Comparison of ENCODE assay signal across 13 cellular contexts in genomic region chr10:71962915-71963314, GRCh38. TPM values are rescaled to one million over a fixed set of nuclear protein-coding genes. Genes with fewer than 3 reads are reported as not detected.
A peak's percentile ranks its signal among the peaks of the same experiment; 100 is the strongest.
DNase-seq lines count a peak whose midpoint lies in the region; ATAC-seq and TF ChIP-seq lines count a peak whose summit lies in the region.
"Had no signal": no experiment of that assay in that cellular context is flagged by ENCODE, and none has a peak within 500 bp of the region (broad histone marks: within the 10 kb centered on the region; RNA-seq: fewer than 3 reads in every experiment).

No MANE protein-coding gene starts in this region.

- no peak overlapping the region for H2AK5ac ChIP-seq in mesendoderm (ENCODE audit: low read length)

- H2BK120ac ChIP-seq in mesendoderm (ENCODE audit: low read depth, low read length) = no peak overlapping the region

- H3K79me1 ChIP-seq in mesendoderm (ENCODE audit: low read length) = peaks cover 11% of the 10 kb centered on the region

- 53 to 66% (median 58%) methylated on average over 6 of the region's 6 CpGs for WGBS in heart left ventricle, 4 donors
- WGBS in mesendoderm (ENCODE audit: extremely low coverage, insufficient coverage, low lambda C conversion rate) = no CpG with 5 or more reads among the region's 6 CpGs

- H3K9ac ChIP-seq in mesendoderm (ENCODE audit: low read length) = no peak overlapping the region

- H3K9me3 Mint-ChIP-seq in nephron (no peaks in the 10 kb centered on the region), type B pancreatic cell (peaks cover 9% of the 10 kb centered on the region)

- H2BK15ac ChIP-seq in mesendoderm (replicated peaks; ENCODE audit: low read depth) = no peak overlapping the region

- H3K36me3 Mint-ChIP-seq in nephron (ENCODE audit: low read depth) (no peaks in the 10 kb centered on the region), type B pancreatic cell (no peaks in the 10 kb centered on the region)

- intact Hi-C loops in heart left ventricle (cut with DNase I) (loop anchor here in 3 of 10 donors (5.0 kb wide), 4 partner anchors 34 to 374 kb away; partner anchors contain the start of genes ANAPC16 (in 1 of the 3) and ASCC1 (in 1 of the 3)), cardiac septum (cut with DNase I) (loop anchor here (5.0 kb wide), 1 partner anchor 34 kb away; no protein-coding TSS in a partner anchor)

- DNase-seq in heart left ventricle = no peak
- no peak for DNase-seq in cardiac septum (ENCODE audit: low spot score)
- DNase-seq in type B pancreatic cell (ENCODE audit: extremely low spot score, unreplicated experiment) = no peak
- DNase-seq in KG1 (lab: John Stamatoyannopoulos, UW) = no peak
- DNase-seq in mesendoderm = no peak
- DNase-seq: activated CD4-positive, alpha-beta T cell treated with anti-CD3 and anti-CD28 coated beads for 1 hour; adrenal gland; NCI-H446; posterior cingulate gyrus; SJCRH30 had no signal

- peaks cover 8 to 40% (median 28%) of the 10 kb centered on the region in 12 donors for H3K4me1 ChIP-seq in heart left ventricle
- H3K4me1 ChIP-seq in mesendoderm (ENCODE audit: control insufficient read depth, low read depth, low read length) = peaks cover 7% of the 10 kb centered on the region

- TF ChIP-seq POLR2A in heart left ventricle (IDR thresholded peaks at IDR 0.05) = no peak

- H3K27ac ChIP-seq in heart left ventricle = peak overlapping the region; percentile 91 to 99 (median 98)
- peak overlapping the region; percentile 97 for H3K27ac ChIP-seq in cingulate gyrus (ENCODE audit: low read depth, low read length)
- no peak overlapping the region for H3K27ac ChIP-seq in mesendoderm (ENCODE audit: low read depth, low read length)
- H3K27ac ChIP-seq: SJCRH30 had no signal

- H3K4ac ChIP-seq in mesendoderm (ENCODE audit: low read depth, low read length) = no peak overlapping the region

- H3K23ac ChIP-seq in mesendoderm (ENCODE audit: low read length) = no peak overlapping the region

- H3K18ac ChIP-seq in mesendoderm (ENCODE audit: low read length) = no peak overlapping the region

- H4K5ac ChIP-seq in mesendoderm (ENCODE audit: low read length) = no peak overlapping the region

- peaks cover 18% of the 10 kb centered on the region for H3K79me2 ChIP-seq in mesendoderm (ENCODE audit: control insufficient read depth, insufficient read depth, low read length)

- ATAC-seq in heart left ventricle (no peak), HG02798 (IDR thresholded peaks at IDR 0.05; ENCODE audit: poor library complexity, unreplicated experiment) (no peak)

- H3K9me3 ChIP-seq in heart left ventricle = no peaks in the 10 kb centered on the region
- H3K9me3 ChIP-seq: adrenal gland, SJCRH30 had no signal

- H3K4me2 ChIP-seq in mesendoderm (ENCODE audit: low read length) = no peak overlapping the region

- peaks cover 9% of the 10 kb centered on the region for H3K27me3 Mint-ChIP-seq in nephron (ENCODE audit: low read depth)
- peaks cover 11% of the 10 kb centered on the region for H3K27me3 Mint-ChIP-seq in type B pancreatic cell

- H3K27me3 ChIP-seq in heart left ventricle (peaks cover 0 to 23% (median 0%) of the 10 kb centered on the region in 9 donors), mesendoderm (ENCODE audit: insufficient read depth, low read length, poor library complexity) (no peaks in the 10 kb centered on the region)
- H3K27me3 ChIP-seq: adrenal gland, SJCRH30 had no signal

- H3K27ac Mint-ChIP-seq in nephron = peak overlapping the region; percentile 68 to 98 (median 93)
- peak overlapping the region; percentile 73 for H3K27ac Mint-ChIP-seq in type B pancreatic cell

- H3K4me3 Mint-ChIP-seq in nephron = peak overlapping the region; percentile 76 to 92 (median 92)
- H3K4me3 Mint-ChIP-seq in type B pancreatic cell = peak overlapping the region; percentile 84

- no peak overlapping the region for H3K56ac ChIP-seq in mesendoderm (ENCODE audit: low read length)

- H4K8ac ChIP-seq in mesendoderm (ENCODE audit: low read depth, low read length) = no peak overlapping the region

- H3K36me3 ChIP-seq in heart left ventricle = no peaks in the 10 kb centered on the region
- no peaks in the 10 kb centered on the region for H3K36me3 ChIP-seq in mesendoderm (ENCODE audit: control insufficient read depth, insufficient read depth, low read length)
- H3K36me3 ChIP-seq: adrenal gland, SJCRH30 had no signal

- H3K4me3 ChIP-seq in heart left ventricle (peak overlapping the region in 1 of 12 donors; percentile 94), mesendoderm (ENCODE audit: low read length) (no peak overlapping the region)

- no peak for TF ChIP-seq CTCF in heart left ventricle (IDR thresholded peaks at IDR 0.05)
- no peak for TF ChIP-seq CTCF in nephron (IDR thresholded peaks at IDR 0.05; ENCODE audit: unreplicated experiment in 3 of 3)
- no peak for TF ChIP-seq CTCF in type B pancreatic cell (conservative IDR thresholded peaks at IDR 0.05)

- H3K4me1 Mint-ChIP-seq in nephron (peaks cover 33% of the 10 kb centered on the region), type B pancreatic cell (ENCODE audit: unreplicated experiment) (peaks cover 47% of the 10 kb centered on the region)

- no peak overlapping the region for H2BK5ac ChIP-seq in mesendoderm (ENCODE audit: low read length)

RNA-seq across cellular contexts. Expression of gene CHST3, which starts 1.3 kb away (rescaled TPM):
- total RNA-seq in heart left ventricle (10 to 100 TPM; 12.0 to 51.3 (median 25.0) TPM), cardiac septum (24.4 TPM), type B pancreatic cell (ENCODE audit: low replicate concordance) (11.8 and 21.7 TPM in 2 replicates)
- polyA plus RNA-seq in heart left ventricle = 10 to 100 TPM in 1 of 2 donors, 1 to 10 TPM in 1; 8.1 to 30.4 TPM
- polyA plus RNA-seq in mesendoderm (2013, experiment 1 of 2) = 4.9 TPM
- polyA plus RNA-seq in mesendoderm (2013, experiment 2 of 2) = 4.9 TPM
